Comparison of ENCODE assay signal across 12 cellular contexts in genomic region chr10:116654816-116655215, GRCh38. TPM values are rescaled to one million over a fixed set of nuclear protein-coding genes. Genes with fewer than 3 reads are reported as not detected.
DNase-seq lines count a peak whose midpoint lies in the region; ATAC-seq and TF ChIP-seq lines count a peak whose summit lies in the region.
"Had no signal": no experiment of that assay in that cellular context is flagged by ENCODE, and none has a peak within 500 bp of the region (broad histone marks: within the 10 kb centered on the region; RNA-seq: fewer than 3 reads in every experiment).

No MANE protein-coding gene starts in this region.

- no peaks in the 10 kb centered on the region for H3K4me1 ChIP-seq in mesendoderm (ENCODE audit: control insufficient read depth, low read depth, low read length)

- no peak overlapping the region for H2BK5ac ChIP-seq in mesendoderm (ENCODE audit: low read length)

- no peak overlapping the region for H4K8ac ChIP-seq in mesendoderm (ENCODE audit: low read depth, low read length)

- H2BK15ac ChIP-seq in mesendoderm (replicated peaks; ENCODE audit: low read depth) = no peak overlapping the region

- no peak overlapping the region for H3K4ac ChIP-seq in mesendoderm (ENCODE audit: low read depth, low read length)

- H3K4me2 ChIP-seq in mesendoderm (ENCODE audit: low read length) = no peak overlapping the region

- H3K27ac ChIP-seq in WERI-Rb-1 (no peak overlapping the region), mesendoderm (ENCODE audit: low read depth, low read length) (no peak overlapping the region)

- H3K79me2 ChIP-seq in mesendoderm (ENCODE audit: control insufficient read depth, insufficient read depth, low read length) = no peaks in the 10 kb centered on the region

- no peak overlapping the region for H3K23ac ChIP-seq in mesendoderm (ENCODE audit: low read length)

- DNase-seq in ELR (ENCODE audit: low read depth) = peak; percentile 24
- DNase-seq in WERI-Rb-1 = peak; percentile 39
- peak; percentile 74 for DNase-seq in mesendoderm
- DNase-seq in KG1 (lab: John Stamatoyannopoulos, UW) = no peak
- no peak for DNase-seq in RKO (ENCODE audit: low spot score)
- no peak for DNase-seq in NCI-H748 treated with DMSO at 0.1 percent for 48 hours (lab: John Stamatoyannopoulos, UW)
- DNase-seq: left ventricle myocardium superior; NCI-H524 treated with DMSO at 0.1 percent for 48 hours; small intestine; stimulated activated naive CD4-positive, alpha-beta T cell had no signal

- ATAC-seq in HG02678 (IDR thresholded peaks at IDR 0.05; ENCODE audit: unreplicated experiment) = peak; percentile 45
- ATAC-seq in GM21515 (IDR thresholded peaks at IDR 0.05; ENCODE audit: unreplicated experiment) = no peak
- ATAC-seq: left ventricle myocardium superior had no signal

- H3K18ac ChIP-seq in mesendoderm (ENCODE audit: low read length) = no peak overlapping the region

- no peaks in the 10 kb centered on the region for H3K36me3 ChIP-seq in WERI-Rb-1
- H3K36me3 ChIP-seq in mesendoderm (ENCODE audit: control insufficient read depth, insufficient read depth, low read length) = no peaks in the 10 kb centered on the region

- H3K56ac ChIP-seq in mesendoderm (ENCODE audit: low read length) = no peak overlapping the region

- H2BK120ac ChIP-seq in mesendoderm (ENCODE audit: low read depth, low read length) = no peak overlapping the region

- H3K4me3 ChIP-seq in WERI-Rb-1 (ENCODE audit: low read depth, low read length) (no peak overlapping the region), mesendoderm (ENCODE audit: low read length) (no peak overlapping the region)

- no peak overlapping the region for H2AK5ac ChIP-seq in mesendoderm (ENCODE audit: low read length)

- H3K79me1 ChIP-seq in mesendoderm (ENCODE audit: low read length) = no peaks in the 10 kb centered on the region

- no peak overlapping the region for H3K9ac ChIP-seq in mesendoderm (ENCODE audit: low read length)

- TF ChIP-seq CTCF in WERI-Rb-1 (IDR thresholded peaks at IDR 0.05; ENCODE audit: low read depth, low read length) = peak; percentile 52

- no peak overlapping the region for H4K5ac ChIP-seq in mesendoderm (ENCODE audit: low read length)

- H3K9me3 ChIP-seq in WERI-Rb-1 (ENCODE audit: severe bottlenecking) = no peaks in the 10 kb centered on the region

- no peaks in the 10 kb centered on the region for H3K27me3 ChIP-seq in WERI-Rb-1 (ENCODE audit: insufficient read depth, low read depth, severe bottlenecking)
- H3K27me3 ChIP-seq in mesendoderm (ENCODE audit: insufficient read depth, low read length, poor library complexity) = no peaks in the 10 kb centered on the region

- WGBS in mesendoderm (ENCODE audit: extremely low coverage, insufficient coverage, low lambda C conversion rate) = no CpG with 5 or more reads among the region's 4 CpGs

RNA-seq across cellular contexts. Expression of gene PNLIPRP2, which starts 34.1 kb away (rescaled TPM):
- 0.18 TPM for polyA plus RNA-seq in mesendoderm (2013, experiment 1 of 2)
- polyA plus RNA-seq in mesendoderm (2013, experiment 2 of 2) = 0.22 TPM

Comparison
In these comparisons a context has a peak if more than half of its experiments do, and no peak if none do; other contexts are left out.
1. DNase-seq: peak in ELR (single experiment), WERI-Rb-1 (single experiment) and mesendoderm (single experiment); none in KG1 (single experiment), RKO (single experiment) and NCI-H748 treated with DMSO at 0.1 percent for 48 hours (single experiment).